Comparison of ENCODE assay signal across 1 cellular context in genomic region chr5:150589791-150590601, GRCh38.
TF ChIP-seq lines count a peak whose summit lies in the region.

No MANE protein-coding gene starts in this region.

TF ChIP-seq in HepG2, 621 proteins besides CTCF, POLR2A, EP300 and RAD21 (continued from another document and continues in another):
- TF ChIP-seq ARID5B (CRISPR knock-in tag; IDR thresholded peaks at IDR 0.05) (0 out of 2 replicates have a peak, but pooled peaks have one; percentile 18), NFIC (IDR thresholded peaks at IDR 0.05; ENCODE audit: low read length) (no peak), TGIF2 (CRISPR knock-in tag; IDR thresholded peaks at IDR 0.05) (no peak), JUNB (CRISPR knock-in tag; IDR thresholded peaks at IDR 0.05; ENCODE audit: borderline replicate concordance) (no peak), SRSF9 (IDR thresholded peaks at IDR 0.05; ENCODE audit: borderline replicate concordance, insufficient read depth, low read depth, low read length, poor library complexity, severe bottlenecking) (no peak), HNF4A (CRISPR knock-in tag; IDR thresholded peaks at IDR 0.05) (peak; percentile 74), HMGXB3 (CRISPR knock-in tag; IDR thresholded peaks at IDR 0.05; ENCODE audit: borderline replicate concordance) (no peak), ZNF713 (CRISPR knock-in tag; IDR thresholded peaks at IDR 0.05) (no peak), POLR2AphosphoS2 (IDR thresholded peaks at IDR 0.05; ENCODE audit: low read depth, low read length) (no peak), SMC3 (IDR thresholded peaks at IDR 0.05; ENCODE audit: low read length) (peak; percentile 87), SUZ12 (IDR thresholded peaks at IDR 0.05; ENCODE audit: low read depth, low read length) (no peak), ZKSCAN8 (CRISPR knock-in tag; IDR thresholded peaks at IDR 0.05; ENCODE audit: borderline replicate concordance) (no peak), LRRFIP1 (CRISPR knock-in tag; conservative IDR thresholded peaks at IDR 0.05) (no peak), XRCC5 (optimal IDR thresholded peaks at IDR 0.05; ENCODE audit: low read length) (peak; percentile 74), BATF2 (CRISPR knock-in tag; IDR thresholded peaks at IDR 0.05) (no peak), NR2F2 (IDR thresholded peaks at IDR 0.05; ENCODE audit: borderline replicate concordance, low read depth) (no peak), U2AF1 (optimal IDR thresholded peaks at IDR 0.05; ENCODE audit: low read depth, low read length) (no peak), KDM2A (CRISPR knock-in tag; IDR thresholded peaks at IDR 0.05; ENCODE audit: borderline replicate concordance, low read depth) (peak; percentile 39; the same call in 1 of the 2 replicates), ZNF350 (CRISPR knock-in tag; IDR thresholded peaks at IDR 0.05; ENCODE audit: borderline replicate concordance, low read depth) (0 out of 2 replicates have a peak, but pooled peaks have one; percentile 27), ZNF597 (CRISPR knock-in tag; IDR thresholded peaks at IDR 0.05) (no peak), ZNF207 (IDR thresholded peaks at IDR 0.05; ENCODE audit: borderline replicate concordance) (no peak), MYPOP (CRISPR knock-in tag; IDR thresholded peaks at IDR 0.05) (0 out of 2 replicates have a peak, but pooled peaks have one; percentile 33), ZNF660 (CRISPR knock-in tag; IDR thresholded peaks at IDR 0.05; ENCODE audit: borderline replicate concordance, low read depth) (no peak), ZNF7 (CRISPR knock-in tag; IDR thresholded peaks at IDR 0.05) (no peak), ZNF407 (CRISPR knock-in tag; IDR thresholded peaks at IDR 0.05; ENCODE audit: not compliant biosample characterization) (no peak), ELK4 (CRISPR knock-in tag; IDR thresholded peaks at IDR 0.05; ENCODE audit: borderline replicate concordance) (no peak), ZNF788 (CRISPR knock-in tag; IDR thresholded peaks at IDR 0.05; ENCODE audit: borderline replicate concordance) (no peak), HINFP (CRISPR knock-in tag; IDR thresholded peaks at IDR 0.05; ENCODE audit: low read depth) (0 out of 2 replicates have a peak, but pooled peaks have one; percentile 64)
